ENCODE assay signal across 21 cellular contexts in the genomic region with DNA sequence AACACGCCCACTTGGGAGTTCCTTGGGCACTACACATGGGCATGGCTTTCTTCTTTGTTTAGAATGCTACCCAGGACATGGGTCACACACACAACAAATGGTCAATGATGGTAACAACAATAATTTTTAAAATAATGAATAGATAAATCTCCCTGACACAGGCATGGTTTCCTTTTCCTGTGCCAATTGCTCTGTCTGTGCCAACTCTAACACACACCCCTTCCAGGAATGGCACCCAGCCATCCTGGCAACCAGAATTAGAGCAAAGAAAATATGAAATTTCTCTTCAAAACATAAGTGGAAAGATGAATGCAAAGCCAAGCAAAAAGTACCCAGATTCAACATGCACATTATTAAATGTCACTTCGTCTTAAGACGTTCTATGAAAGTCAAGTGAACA.
DNase-seq lines count a peak whose midpoint lies in the region; ATAC-seq and TF ChIP-seq lines count a peak whose summit lies in the region.
"Had no signal": no experiment of that assay in that cellular context is flagged by ENCODE, and none has a peak within 500 bp of the region (broad histone marks: within the 10 kb centered on the region; RNA-seq: fewer than 3 reads in every experiment).

No MANE protein-coding gene starts in this region.

- in situ Hi-C loops in IMR-90 (cut with MboI; ENCODE audit: low sequenced_read_pairs): no loop called here

- H3K79me1 ChIP-seq in IMR-90 (ENCODE audit: low read depth in 1 of 2, low read length in 2 of 2): no peaks in the 10 kb centered on the region

- CTCF ChIA-PET in IMR-90 (lab: Yijun Ruan, JAX): no interaction called here
- CTCF ChIA-PET in CD8-positive, alpha-beta memory T cell (lab: Charles Lee): no interaction called here

- no peak overlapping the region for H3K27ac ChIP-seq in IMR-90 (ENCODE audit: insufficient read depth, low read length)
- peak overlapping the region; percentile 31 for H3K27ac ChIP-seq in VCaP
- H3K27ac ChIP-seq in CD8-positive, alpha-beta memory T cell (ENCODE audit: low read depth, low read length): no peak overlapping the region
- no peak overlapping the region for H3K27ac ChIP-seq in foreskin keratinocyte
- H3K27ac ChIP-seq: RWPE1 had no signal

- H2BK120ac ChIP-seq in IMR-90 (ENCODE audit: low read depth, low read length): no peak overlapping the region

- TF ChIP-seq POLR2A in IMR-90 (IDR thresholded peaks at IDR 0.05; ENCODE audit: low read depth, low read length): no peak

- H3K27me3 Mint-ChIP-seq in mesothelial cell of epicardium (ENCODE audit: low read depth): no peaks in the 10 kb centered on the region
- peaks cover 0 to 1% of the 10 kb centered on the region in 2 donors for H3K27me3 Mint-ChIP-seq in CD8-positive, alpha-beta memory T cell
- H3K27me3 Mint-ChIP-seq: CD4-positive, alpha-beta memory T cell had no signal

- H3K9me1 ChIP-seq in IMR-90 (ENCODE audit: insufficient read depth, low read length): no peaks in the 10 kb centered on the region

- H2BK15ac ChIP-seq in IMR-90 (ENCODE audit: low read depth, low read length): no peak overlapping the region

- no peaks in the 10 kb centered on the region for H4K20me1 ChIP-seq in IMR-90 (ENCODE audit: insufficient read depth, low read length)

- no peak overlapping the region for H2AFZ ChIP-seq in IMR-90 (replicated peaks; ENCODE audit: low read length, poor library complexity)
- H2AFZ ChIP-seq: GM23338 had no signal

- no peaks in the 10 kb centered on the region for H3K4me1 ChIP-seq in IMR-90 (ENCODE audit: control insufficient read depth, insufficient read depth, low read length)
- no peaks in the 10 kb centered on the region for H3K4me1 ChIP-seq in CD8-positive, alpha-beta memory T cell (ENCODE audit: insufficient read depth, low read length)
- H3K4me1 ChIP-seq in foreskin keratinocyte: no peaks in the 10 kb centered on the region

- peaks cover 3% of the 10 kb centered on the region for H3K9me3 Mint-ChIP-seq in mesothelial cell of epicardium
- H3K9me3 Mint-ChIP-seq in CD8-positive, alpha-beta memory T cell: peaks cover 0 to 5% (median 3%) of the 10 kb centered on the region in 5 donors
- H3K9me3 Mint-ChIP-seq: GM23338, H9 had no signal

- TF ChIP-seq CTCF in IMR-90 (conservative IDR thresholded peaks at IDR 0.05; ENCODE audit: low read depth, low read length) (no peak), VCaP (conservative IDR thresholded peaks at IDR 0.05) (no peak), mesothelial cell of epicardium (IDR thresholded peaks at IDR 0.05; ENCODE audit: unreplicated experiment) (no peak), foreskin keratinocyte (conservative IDR thresholded peaks at IDR 0.05) (no peak)

- H3K18ac ChIP-seq in IMR-90 (ENCODE audit: low read depth, low read length): no peak overlapping the region

- no peak for TF ChIP-seq RAD21 in IMR-90 (IDR thresholded peaks at IDR 0.05; ENCODE audit: low read length)

- dilution Hi-C loops in IMR-90 (cut with HindIII; ENCODE audit: low sequenced_read_pairs, unreplicated experiment): no loop called here

- no peak overlapping the region for H3K23ac ChIP-seq in IMR-90 (ENCODE audit: low read depth, low read length)

- intact Hi-C loops in IMR-90 (cut with micrococcal nuclease): no loop called here

- H4K5ac ChIP-seq in IMR-90 (ENCODE audit: low read depth, low read length): no peak overlapping the region

- H4K8ac ChIP-seq in IMR-90 (ENCODE audit: low read depth in 2 of 2, low read length in 2 of 2): no peak overlapping the region

- H2AK5ac ChIP-seq in IMR-90 (ENCODE audit: low read depth, low read length): no peak overlapping the region

- H4K91ac ChIP-seq in IMR-90 (ENCODE audit: insufficient read depth, low read depth, low read length): no peak overlapping the region

- no peak overlapping the region for H3K14ac ChIP-seq in IMR-90 (replicated peaks; ENCODE audit: low read depth, low read length)

- no peaks in the 10 kb centered on the region for H3K36me3 Mint-ChIP-seq in mesothelial cell of epicardium
- no peaks in the 10 kb centered on the region for H3K36me3 Mint-ChIP-seq in CD8-positive, alpha-beta memory T cell
- H3K36me3 Mint-ChIP-seq: CD4-positive, alpha-beta memory T cell had no signal

- H3K9me3 ChIP-seq in IMR-90 (ENCODE audit: control insufficient read depth, insufficient read depth, low read length) (no peaks in the 10 kb centered on the region), MG63 (no peaks in the 10 kb centered on the region)
- H3K9me3 ChIP-seq in CD8-positive, alpha-beta memory T cell (ENCODE audit: low read length): no peaks in the 10 kb centered on the region
- H3K9me3 ChIP-seq: Caco-2 had no signal

- peaks cover 27% of the 10 kb centered on the region for H3K4me1 Mint-ChIP-seq in mesothelial cell of epicardium
- no peaks in the 10 kb centered on the region for H3K4me1 Mint-ChIP-seq in CD8-positive, alpha-beta memory T cell
- H3K4me1 Mint-ChIP-seq: CD4-positive, alpha-beta memory T cell; GM23338; H9 had no signal

- H3K4ac ChIP-seq in IMR-90 (ENCODE audit: low read depth, low read length): no peak overlapping the region

- peak overlapping the region; percentile 2 for H3K27ac Mint-ChIP-seq in mesothelial cell of epicardium
- H3K27ac Mint-ChIP-seq in CD8-positive, alpha-beta memory T cell: no peak overlapping the region
- H3K27ac Mint-ChIP-seq: CD4-positive, alpha-beta memory T cell; GM23338 had no signal

- no TSS peak for BruUV-seq in IMR-90 (replicated peaks; lab: Mats Ljungman, UMichigan)

- H2BK5ac ChIP-seq in IMR-90 (ENCODE audit: low read depth, low read length, poor library complexity, severe bottlenecking): no peak overlapping the region

- no peak overlapping the region for H3K4me3 Mint-ChIP-seq in mesothelial cell of epicardium
- no peak overlapping the region for H3K4me3 Mint-ChIP-seq in CD8-positive, alpha-beta memory T cell
- H3K4me3 Mint-ChIP-seq: CD4-positive, alpha-beta memory T cell; GM23338; H9 had no signal

- no peak overlapping the region for H3K4me3 ChIP-seq in IMR-90 (ENCODE audit: insufficient read depth, low read depth, low read length)
- H3K4me3 ChIP-seq in MG63: no peak overlapping the region
- H3K4me3 ChIP-seq in CD8-positive, alpha-beta memory T cell (ENCODE audit: low read length): no peak overlapping the region
- H3K4me3 ChIP-seq: GM23338 had no signal

- H2AK9ac ChIP-seq in IMR-90 (replicated peaks; ENCODE audit: low read depth, low read length, poor library complexity): peak overlapping the region; percentile 45

- no peak overlapping the region for H3K9ac ChIP-seq in IMR-90 (ENCODE audit: low read depth, low read length)

- H3K36me3 ChIP-seq in IMR-90 (ENCODE audit: control insufficient read depth, insufficient read depth, low read length) (no peaks in the 10 kb centered on the region), MG63 (no peaks in the 10 kb centered on the region)
- H3K36me3 ChIP-seq in CD8-positive, alpha-beta memory T cell (ENCODE audit: insufficient read depth, low read length): no peaks in the 10 kb centered on the region

- H3K4me2 ChIP-seq in IMR-90 (ENCODE audit: low read depth, low read length): no peak overlapping the region
- H3K4me2 ChIP-seq: GM23338 had no signal

- no CpG with 5 or more reads among the region's 3 CpGs for WGBS in IMR-90 (ENCODE audit: extremely low coverage in 2 of 2, insufficient read length in 1 of 2), 2 experiments

- no peak for ATAC-seq in IMR-90 (ENCODE audit: low read depth)
- no peak for ATAC-seq in foreskin keratinocyte
- ATAC-seq: GM23338, Panc1 had no signal

- H3K27me3 ChIP-seq in IMR-90 (ENCODE audit: control insufficient read depth, insufficient read depth, low read length): no peaks in the 10 kb centered on the region
- no peaks in the 10 kb centered on the region for H3K27me3 ChIP-seq in MG63
- H3K27me3 ChIP-seq in CD8-positive, alpha-beta memory T cell (ENCODE audit: insufficient read depth, low read length, poor library complexity, severe bottlenecking): no peaks in the 10 kb centered on the region
- no peaks in the 10 kb centered on the region for H3K27me3 ChIP-seq in foreskin keratinocyte

- H2BK20ac ChIP-seq in IMR-90 (ENCODE audit: low read depth, low read length): no peak overlapping the region

- POLR2A ChIA-PET in IMR-90 (lab: Charles Lee; ENCODE audit: unreplicated experiment): no interaction called here
- POLR2A ChIA-PET in CD8-positive, alpha-beta memory T cell (lab: Charles Lee): no interaction called here

- DNase-seq in IMR-90 (no peak), MG63 (peak; percentile 52), mesothelial cell of epicardium (ENCODE audit: low spot score in 2 of 2, unreplicated experiment in 2 of 2) (no peak), KG1 (lab: John Stamatoyannopoulos, UW) (no peak), foreskin keratinocyte (no peak)
- no peak for DNase-seq in CD8-positive, alpha-beta memory T cell
- DNase-seq: C1 segment of cervical spinal cord, Caco-2, H9, KBM-7, NCI-H1048, NCI-H1417, NCI-H1694, NCI-H345, NCI-H524 treated with DMSO at 0.1 percent for 48 hours, SHP77 had no signal

- no peak overlapping the region for H3K56ac ChIP-seq in IMR-90 (ENCODE audit: extremely low read depth, insufficient read depth, low read length)

TF ChIP-seq in IMR-90, 13 proteins besides CTCF, POLR2A, EP300 and RAD21 (continues in another document):
- TF ChIP-seq, protein P1, sequence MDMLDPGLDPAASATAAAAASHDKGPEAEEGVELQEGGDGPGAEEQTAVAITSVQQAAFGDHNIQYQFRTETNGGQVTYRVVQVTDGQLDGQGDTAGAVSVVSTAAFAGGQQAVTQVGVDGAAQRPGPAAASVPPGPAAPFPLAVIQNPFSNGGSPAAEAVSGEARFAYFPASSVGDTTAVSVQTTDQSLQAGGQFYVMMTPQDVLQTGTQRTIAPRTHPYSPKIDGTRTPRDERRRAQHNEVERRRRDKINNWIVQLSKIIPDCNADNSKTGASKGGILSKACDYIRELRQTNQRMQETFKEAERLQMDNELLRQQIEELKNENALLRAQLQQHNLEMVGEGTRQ (IDR thresholded peaks at IDR 0.05; ENCODE audit: low read depth, low read length): no peak
- TF ChIP-seq MAFK (IDR thresholded peaks at IDR 0.05; ENCODE audit: low read depth, low read length) (no peak), RCOR1 (IDR thresholded peaks at IDR 0.05; ENCODE audit: insufficient replicate concordance, low read length) (no peak), BHLHE40 (IDR thresholded peaks at IDR 0.05; ENCODE audit: low read depth, low read length) (no peak), SMC3 (IDR thresholded peaks at IDR 0.05; ENCODE audit: low read depth, low read length) (no peak), NFE2L2 (IDR thresholded peaks at IDR 0.05; ENCODE audit: low read depth, low read length) (no peak), FOS (IDR thresholded peaks at IDR 0.05; ENCODE audit: low read depth, low read length) (no peak)
- TF ChIP-seq, protein P2, sequence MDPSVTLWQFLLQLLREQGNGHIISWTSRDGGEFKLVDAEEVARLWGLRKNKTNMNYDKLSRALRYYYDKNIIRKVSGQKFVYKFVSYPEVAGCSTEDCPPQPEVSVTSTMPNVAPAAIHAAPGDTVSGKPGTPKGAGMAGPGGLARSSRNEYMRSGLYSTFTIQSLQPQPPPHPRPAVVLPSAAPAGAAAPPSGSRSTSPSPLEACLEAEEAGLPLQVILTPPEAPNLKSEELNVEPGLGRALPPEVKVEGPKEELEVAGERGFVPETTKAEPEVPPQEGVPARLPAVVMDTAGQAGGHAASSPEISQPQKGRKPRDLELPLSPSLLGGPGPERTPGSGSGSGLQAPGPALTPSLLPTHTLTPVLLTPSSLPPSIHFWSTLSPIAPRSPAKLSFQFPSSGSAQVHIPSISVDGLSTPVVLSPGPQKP (IDR thresholded peaks at IDR 0.05; ENCODE audit: borderline replicate concordance, low read depth, low read length): no peak
